ENCODE assay signal across 11 cellular contexts in the genomic region with DNA sequence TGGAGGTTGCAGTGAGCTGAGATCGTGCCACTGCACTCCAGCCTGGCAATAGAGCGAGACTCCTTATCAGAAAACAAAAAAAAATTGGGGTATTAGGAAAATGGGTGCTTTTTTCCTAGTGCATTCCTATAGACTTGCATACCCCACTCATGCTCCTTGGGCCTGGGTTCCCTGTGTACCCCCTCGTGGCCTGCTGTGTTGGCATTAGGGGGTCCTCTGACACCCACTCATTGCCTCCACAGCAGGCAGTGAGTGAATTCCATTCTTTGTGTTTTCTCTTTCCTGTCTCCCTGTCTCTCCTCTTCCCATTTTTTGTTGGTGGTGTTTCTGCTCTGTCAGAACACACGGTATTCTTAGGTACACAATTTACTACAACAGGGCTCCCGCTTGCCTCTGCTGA. TPM values are rescaled to one million over a fixed set of nuclear protein-coding genes. Genes with fewer than 3 reads are reported as not detected.
DNase-seq lines count a peak whose midpoint lies in the region; ATAC-seq and TF ChIP-seq lines count a peak whose summit lies in the region.
"Had no signal": no experiment of that assay in that cellular context is flagged by ENCODE, and none has a peak within 500 bp of the region (broad histone marks: within the 10 kb centered on the region; RNA-seq: fewer than 3 reads in every experiment).

No MANE protein-coding gene starts in this region.

- intact Hi-C loops in heart left ventricle (cut with DNase I): no loop called here
- intact Hi-C loops in Right ventricle myocardium inferior (cut with DNase I): loop anchor here (5.0 kb wide), 1 partner anchor 44 kb away; the partner anchor contains the start of gene TNIP2
- intact Hi-C loops in stomach (cut with DNase I; ENCODE audit: low total_unique reads): no loop called here

- no peak for TF ChIP-seq EP300 in stomach (IDR thresholded peaks at IDR 0.05)

- H3K36me3 ChIP-seq in heart left ventricle: peaks cover 0 to 46% (median 35%) of the 10 kb centered on the region in 9 donors
- H3K36me3 ChIP-seq in stomach: peaks cover 17 to 52% (median 42%) of the 10 kb centered on the region in 4 donors

- no peaks in the 10 kb centered on the region for H3K9me3 ChIP-seq in heart left ventricle
- H3K9me3 ChIP-seq in stomach: no peaks in the 10 kb centered on the region

- H3K4me1 ChIP-seq in heart left ventricle (peaks cover 5 to 30% (median 20%) of the 10 kb centered on the region in 12 donors), stomach (peaks cover 0 to 22% (median 17%) of the 10 kb centered on the region in 4 donors)

- WGBS in heart left ventricle, 4 donors: 84 to 90% (median 89%) methylated on average over 5 of the region's 5 CpGs
- WGBS in stomach, 5 donors: 83 to 95% (median 89%) methylated on average over 5 of the region's 5 CpGs

- peaks cover 2% of the 10 kb centered on the region for H3K9me3 Mint-ChIP-seq in activated naive CD8-positive, alpha-beta T cell treated with anti-CD3 and anti-CD28 coated beads for 36 hours

- no peak overlapping the region for H3K4me3 Mint-ChIP-seq in activated naive CD8-positive, alpha-beta T cell treated with anti-CD3 and anti-CD28 coated beads for 36 hours

- H3K27ac ChIP-seq in heart left ventricle (peak overlapping the region; percentile 45 to 83 (median 68)), layer of hippocampus (ENCODE audit: low read depth, low read length) (peak overlapping the region; percentile 15), stomach (peak overlapping the region in 4 of 5 donors; percentile 33 to 57 (median 50))
- H3K27ac ChIP-seq: HL-60 had no signal

- no peaks in the 10 kb centered on the region for H3K27me3 ChIP-seq in heart left ventricle
- H3K27me3 ChIP-seq in layer of hippocampus (ENCODE audit: control insufficient read depth, insufficient read depth, low read length): no peaks in the 10 kb centered on the region
- no peaks in the 10 kb centered on the region for H3K27me3 ChIP-seq in stomach

- peaks cover 19% of the 10 kb centered on the region for H3K36me3 Mint-ChIP-seq in activated naive CD8-positive, alpha-beta T cell treated with anti-CD3 and anti-CD28 coated beads for 36 hours

- H3K4me3 ChIP-seq in heart left ventricle: no peak overlapping the region
- H3K4me3 ChIP-seq in stomach: no peak overlapping the region

- ATAC-seq in heart left ventricle: no peak
- no peak for ATAC-seq in Right ventricle myocardium inferior

- H3K27me3 Mint-ChIP-seq in activated naive CD8-positive, alpha-beta T cell treated with anti-CD3 and anti-CD28 coated beads for 36 hours: no peaks in the 10 kb centered on the region

- TF ChIP-seq CTCF in heart left ventricle (IDR thresholded peaks at IDR 0.05) (no peak), stomach (IDR thresholded peaks at IDR 0.05) (no peak)

- DNase-seq in heart left ventricle (no peak), Right ventricle myocardium inferior (ENCODE audit: missing footprints) (no peak), stomach (no peak), NCI-H1694 treated with DMSO at 0.1 percent for 48 hours (lab: John Stamatoyannopoulos, UW) (no peak), HPDE6-E6E7 (ENCODE audit: extremely low spot score) (no peak), ureter (ENCODE audit: low spot score) (no peak)
- DNase-seq in activated naive CD8-positive, alpha-beta T cell treated with anti-CD3 and anti-CD28 coated beads for 36 hours: no peak
- DNase-seq: amniotic stem cell, SK-N-SH had no signal

- H3K27ac Mint-ChIP-seq in activated naive CD8-positive, alpha-beta T cell treated with anti-CD3 and anti-CD28 coated beads for 36 hours: peak overlapping the region; percentile 86

- H3K4me1 Mint-ChIP-seq in activated naive CD8-positive, alpha-beta T cell treated with anti-CD3 and anti-CD28 coated beads for 36 hours: peaks cover 22% of the 10 kb centered on the region

- no peak for TF ChIP-seq POLR2A in heart left ventricle (IDR thresholded peaks at IDR 0.05)
- TF ChIP-seq POLR2A in stomach (IDR thresholded peaks at IDR 0.05): no peak

RNA-seq across cellular contexts. Expression of gene TNIP2, which starts 42.8 kb away (rescaled TPM):
- total RNA-seq in heart left ventricle (10 to 100 TPM; 12.6 to 94.5 (median 23.4) TPM), Right ventricle myocardium inferior (29.6 TPM), stomach (100 to 1,000 TPM in 2 of 5 donors, 10 to 100 TPM in 3; 18.7 to 194 (median 59.6) TPM), ureter (41.0 TPM)
- polyA plus RNA-seq in heart left ventricle (10 to 100 TPM; 21.7 to 37.3 TPM), stomach (10 to 100 TPM; 36.1 to 42.5 (median 37.6) TPM)
- 10 to 100 TPM; 50.0 to 50.3 TPM for total RNA-seq in activated naive CD8-positive, alpha-beta T cell treated with anti-CD3 and anti-CD28 coated beads for 36 hours

Comparison
In these comparisons a context has a peak if more than half of its experiments do, and no peak if none do; other contexts are left out.
1. H3K27ac ChIP-seq: peak in every context shown above with its lines; median percentile 68 in heart left ventricle; 50 in stomach; 15 in layer of hippocampus.